ENCODE assay signal across 8 cellular contexts in the genomic region with DNA sequence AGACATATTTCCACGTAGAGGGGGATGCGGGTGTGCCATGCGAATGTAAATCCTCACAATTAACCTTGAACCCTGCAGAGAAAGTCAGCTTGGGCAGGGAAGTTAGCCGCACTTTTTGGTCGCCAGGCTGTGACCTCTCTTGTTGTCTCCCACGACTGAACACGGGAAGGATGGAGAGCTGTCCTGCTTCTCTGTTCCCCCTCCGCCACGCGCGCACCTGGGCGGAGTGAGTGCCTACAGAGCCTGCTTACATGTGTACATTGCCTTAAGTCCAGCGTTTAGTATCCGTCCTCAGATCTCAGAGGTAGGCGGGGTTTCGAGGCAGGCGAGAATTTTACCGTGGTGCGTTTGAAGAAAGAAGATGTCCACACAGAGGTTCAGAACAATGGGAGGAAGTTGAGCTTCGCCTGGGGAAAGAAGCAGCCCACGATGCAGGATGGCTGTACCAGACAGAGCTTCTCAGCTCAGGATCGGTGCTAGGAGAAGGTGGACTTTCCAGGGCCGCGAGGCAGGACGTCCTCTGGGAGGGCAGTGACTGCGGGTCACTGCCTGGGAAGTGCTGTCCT. TPM values are rescaled to one million over a fixed set of nuclear protein-coding genes. Genes with fewer than 3 reads are reported as not detected.
DNase-seq lines count a peak whose midpoint lies in the region; ATAC-seq and TF ChIP-seq lines count a peak whose summit lies in the region.

No MANE protein-coding gene starts in this region.

- no peak for TF ChIP-seq POLR2A in gastroesophageal sphincter (IDR thresholded peaks at IDR 0.05)

- H3K36me3 ChIP-seq in gastroesophageal sphincter (no peaks in the 10 kb centered on the region), neuron (ENCODE audit: insufficient read depth, low read length) (no peaks in the 10 kb centered on the region)

- no peak for TF ChIP-seq EP300 in gastroesophageal sphincter (IDR thresholded peaks at IDR 0.05)

- H2AFZ ChIP-seq in neuron (ENCODE audit: low read depth, low read length): peak overlapping the region; percentile 57

- H3K27ac ChIP-seq in gastroesophageal sphincter: peak overlapping the region; percentile 3 to 88 (median 86)

- H3K4me3 ChIP-seq in gastroesophageal sphincter: peak overlapping the region; percentile 65 to 85
- peak overlapping the region; percentile 59 for H3K4me3 ChIP-seq in neuron (ENCODE audit: low read length)

- H3K9me3 ChIP-seq in gastroesophageal sphincter (no peaks in the 10 kb centered on the region), neuron (ENCODE audit: low read length) (peaks cover 3% of the 10 kb centered on the region)

- TF ChIP-seq CTCF in gastroesophageal sphincter (IDR thresholded peaks at IDR 0.05): peak in 1 of 4 experiments; percentile 2

- peaks cover 0 to 33% (median 7%) of the 10 kb centered on the region in 3 donors for H3K4me1 ChIP-seq in gastroesophageal sphincter
- H3K4me1 ChIP-seq in neuron (ENCODE audit: insufficient read depth, low read length): peaks cover 12% of the 10 kb centered on the region

- peak; percentile 75 for DNase-seq in activated effector memory CD4-positive, alpha-beta T cell treated with anti-CD3 and anti-CD28 coated beads, Interleukin-2, amount 50 U/mL, for 16 hours
- DNase-seq in activated effector memory CD4-positive, alpha-beta T cell treated with Interleukin-2 at 50 U/mL for 16 hours: no peak
- DNase-seq in NCI-H774 (lab: John Stamatoyannopoulos, UW) (peak; percentile 9), activated gamma-delta T cell (lab: John Stamatoyannopoulos, UW) (peak; percentile 11), NCI-H2081 treated with DMSO at 0.1 percent for 48 hours (lab: John Stamatoyannopoulos, UW) (no peak)

- 1 to 2% methylated on average over 10 to 18 of the region's 26 CpGs for WGBS in gastroesophageal sphincter (ENCODE audit: low coverage in 1 of 2), 2 donors

- peaks cover 8% of the 10 kb centered on the region for H3K27me3 ChIP-seq in gastroesophageal sphincter
- H3K27me3 ChIP-seq in neuron (ENCODE audit: insufficient read depth, low read length): no peaks in the 10 kb centered on the region

- ATAC-seq in HG02884 (IDR thresholded peaks at IDR 0.05; ENCODE audit: unreplicated experiment): peak; percentile 4
- ATAC-seq in gastroesophageal sphincter: peak; percentile 39

RNA-seq across cellular contexts. Expression of a gene that starts 0.5 kb away (rescaled TPM):
- 10 to 100 TPM in 2 of 4 donors, 1 to 10 TPM in 2; 9.6 to 13.5 (median 11.0) TPM for total RNA-seq in gastroesophageal sphincter

Comparison
In these comparisons a context has a peak if more than half of its experiments do, and no peak if none do; other contexts are left out.
1. DNase-seq: peak in activated effector memory CD4-positive, alpha-beta T cell treated with anti-CD3 and anti-CD28 coated beads, Interleukin-2, amount 50 U/mL, for 16 hours (single experiment), NCI-H774 (single experiment) and activated gamma-delta T cell (single experiment); none in activated effector memory CD4-positive, alpha-beta T cell treated with Interleukin-2 at 50 U/mL for 16 hours (single experiment) and NCI-H2081 treated with DMSO at 0.1 percent for 48 hours (single experiment).